8 cellular contexts compared by ENCODE assay signal in genomic region chr16:18983565-18984424, GRCh38. TPM values are rescaled to one million over a fixed set of nuclear protein-coding genes. Genes with fewer than 3 reads are reported as not detected.
DNase-seq lines count a peak whose midpoint lies in the region; ATAC-seq and TF ChIP-seq lines count a peak whose summit lies in the region.

TMC7 (plus strand) TSS chr16:18983934; CDS start chr16:18984064, 130 bp downstream.

- peak in 13 of 14 donors; percentile 36 to 88 (median 76) for DNase-seq in C1 segment of cervical spinal cord (lab: John Stamatoyannopoulos, UW)
- DNase-seq in HT1080 (ENCODE audit: low read depth): peak; percentile 88
- DNase-seq in NCI-H82 treated with DMSO at 0.1 percent for 48 hours (lab: John Stamatoyannopoulos, UW; ENCODE audit: unreplicated experiment): peak; percentile 67
- peak in 55 of 56 donors; percentile 28 to 95 (median 80) for DNase-seq in amygdala (lab: John Stamatoyannopoulos, UW)
- peak; percentile 84 for DNase-seq in left cardiac atrium

- H3K4me1 ChIP-seq in parathyroid adenoma: no peaks in the 10 kb centered on the region

- peak within 1 kb of the TSS; percentile 54 for H3K4me3 ChIP-seq in parathyroid adenoma (ENCODE audit: low read depth, low read length)

- peak; percentile 95 to 97 for ATAC-seq in left cardiac atrium
- ATAC-seq in HG03159 (IDR thresholded peaks at IDR 0.05; ENCODE audit: unreplicated experiment): no peak
- no peak for ATAC-seq in HG02678 (IDR thresholded peaks at IDR 0.05; ENCODE audit: unreplicated experiment)

- no peak within 1 kb of the TSS for H3K27ac ChIP-seq in parathyroid adenoma

- H3K4me2 ChIP-seq in parathyroid adenoma (ENCODE audit: low read length): peak within 1 kb of the TSS; percentile 64

- H3K9ac ChIP-seq in parathyroid adenoma: no peak within 1 kb of the TSS

- H2AFZ ChIP-seq in parathyroid adenoma: peak within 1 kb of the TSS; percentile 80

- no peaks in the 10 kb centered on the region for H3K36me3 ChIP-seq in parathyroid adenoma (ENCODE audit: control insufficient read depth, insufficient read depth, low read length)

- no peaks in the 10 kb centered on the region for H3K27me3 ChIP-seq in parathyroid adenoma (ENCODE audit: control insufficient read depth, insufficient read depth, low read length)

- no peaks in the 10 kb centered on the region for H3K79me2 ChIP-seq in parathyroid adenoma

- peak; percentile 69 for TF ChIP-seq CTCF in parathyroid adenoma (IDR thresholded peaks at IDR 0.05)

- intact Hi-C loops in left cardiac atrium (cut with DNase I): loop anchor here in 1 of 2 donors (1.0 to 10.0 kb wide), 2 partner anchors 88 to 391 kb away; no protein-coding TSS in a partner anchor

- H3K9me3 ChIP-seq in parathyroid adenoma (ENCODE audit: control insufficient read depth, low read length): no peaks in the 10 kb centered on the region

RNA-seq across cellular contexts. Expression of gene TMC7, which starts in this region (rescaled TPM):
- total RNA-seq in HT1080 (2014; rRNA removed; shearing (Covaris generic)): 12.5 TPM in 2 replicates
- polyA plus RNA-seq in HT1080 (2015; cell fraction: cytosol; rRNA removed): 14.0 and 15.7 TPM in 2 replicates
- polyA plus RNA-seq in HT1080 (2015; cell fraction: nucleus; rRNA removed): 34.4 and 36.3 TPM in 2 replicates
- total RNA-seq in left cardiac atrium: 1 to 10 TPM in 1 of 2 donors, under 1 TPM in 1; 0.85 to 1.2 TPM

Comparison
In these comparisons a context has a peak if more than half of its experiments do, and no peak if none do; other contexts are left out.
1. ATAC-seq: peak in left cardiac atrium (2 of 2); none in HG03159 (single experiment) and HG02678 (single experiment).
2. Peak in every context shown above with its lines, with median percentiles within 50 percentile points of each other: DNase-seq.